In the genomic region with DNA sequence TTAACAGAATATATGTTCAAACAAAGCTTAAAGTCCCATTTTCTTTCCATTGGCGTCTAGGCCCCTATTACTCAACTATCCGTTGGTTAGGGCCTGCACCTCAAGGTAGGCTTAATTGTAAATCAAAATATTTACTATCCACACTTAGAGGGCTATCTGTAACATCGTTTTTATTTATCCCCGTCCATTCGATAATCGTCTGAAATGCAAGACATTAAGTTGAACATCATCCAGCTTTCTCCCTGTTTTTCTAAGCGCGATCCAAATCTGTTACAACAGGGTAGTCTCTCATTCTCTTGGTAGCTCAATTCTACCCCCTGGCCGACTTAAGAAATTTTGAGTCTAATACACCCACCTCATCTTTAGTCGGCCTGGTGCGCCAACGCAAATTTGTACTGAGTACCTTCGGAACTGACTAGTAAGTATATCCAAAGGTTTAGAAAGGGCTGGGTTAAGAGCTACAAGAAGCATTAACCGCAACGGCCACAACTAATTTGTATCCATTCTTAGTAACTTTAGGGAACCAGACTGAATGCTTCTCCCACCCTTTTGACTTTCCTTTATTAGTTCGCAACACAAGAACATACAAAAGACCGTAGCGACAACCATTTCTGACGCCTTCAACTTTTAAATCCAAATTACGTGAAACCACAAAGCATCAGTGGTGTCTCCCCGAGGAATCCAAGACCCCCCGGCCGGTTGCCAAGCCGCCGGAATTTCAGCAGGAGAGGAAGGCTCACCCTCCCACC, we compare ENCODE assay signal across 8 cellular contexts. TPM values are rescaled to one million over a fixed set of nuclear protein-coding genes. Genes with fewer than 3 reads are reported as not detected.
DNase-seq lines count a peak whose midpoint lies in the region; ATAC-seq and TF ChIP-seq lines count a peak whose summit lies in the region.

No MANE protein-coding gene starts in this region.

- peaks cover 9% of the 10 kb centered on the region for H3F3A ChIP-seq in neural cell (ENCODE audit: insufficient read depth, low read length, poor library complexity, severe bottlenecking)

- peaks cover 13% of the 10 kb centered on the region for H3K36me3 Mint-ChIP-seq in activated T-helper 1 cell treated with anti-CD3 and anti-CD28 coated beads, Interleukin-12 subunit alpha, Interleukin-12 subunit beta, Interleukin-2, Interleukin-4 antibody, amounts not matched to agents 30 ng/mL and 10 ng/mL and 1 ng/mL, durations not matched to agents 14 hours and 24 hours and 36 hours (ENCODE audit: low read depth)

- H3K79me2 ChIP-seq in neural cell (replicated peaks; ENCODE audit: insufficient read depth, low read length) = peaks cover 53% of the 10 kb centered on the region

- H3K4me3 ChIP-seq in fibroblast of mammary gland (ENCODE audit: control insufficient read depth, low read depth, low read length) (peak overlapping the region; percentile 100), neural cell (ENCODE audit: low read length) (peak overlapping the region; percentile 85), thyroid gland (replicated peaks in 1 of 3) (peak overlapping the region; percentile 34 to 95 (median 57))

- no peaks in the 10 kb centered on the region for H4K20me1 ChIP-seq in neural cell (ENCODE audit: insufficient read depth)

- H2AFZ ChIP-seq in neural cell (ENCODE audit: low read depth, low read length) = peak overlapping the region; percentile 80

- H3K9me3 ChIP-seq in neural cell (ENCODE audit: low read length) (no peaks in the 10 kb centered on the region), thyroid gland (no peaks in the 10 kb centered on the region)

- H3K27me3 ChIP-seq in neural cell (ENCODE audit: insufficient read depth, low read depth, low read length) = no peaks in the 10 kb centered on the region
- H3K27me3 ChIP-seq in thyroid gland = no peaks in the 10 kb centered on the region

- no peaks in the 10 kb centered on the region for H3K9me2 ChIP-seq in neural cell (ENCODE audit: insufficient read depth, low read length)

- no peaks in the 10 kb centered on the region for H3K27me3 Mint-ChIP-seq in activated T-helper 1 cell treated with anti-CD3 and anti-CD28 coated beads, Interleukin-12 subunit alpha, Interleukin-12 subunit beta, Interleukin-2, Interleukin-4 antibody, amounts not matched to agents 30 ng/mL and 10 ng/mL and 1 ng/mL, durations not matched to agents 14 hours and 24 hours and 36 hours (ENCODE audit: insufficient read depth)

- peaks cover 9 to 14% of the 10 kb centered on the region in 2 donors for H3K4me1 ChIP-seq in thyroid gland

- no peak for TF ChIP-seq RAD21 in neural cell (conservative IDR thresholded peaks at IDR 0.05)

- peak overlapping the region; percentile 97 for H3K27ac Mint-ChIP-seq in activated T-helper 1 cell treated with anti-CD3 and anti-CD28 coated beads, Interleukin-12 subunit alpha, Interleukin-12 subunit beta, Interleukin-2, Interleukin-4 antibody, amounts not matched to agents 30 ng/mL and 10 ng/mL and 1 ng/mL, durations not matched to agents 14 hours and 24 hours and 36 hours

- no peak for ATAC-seq in HG03457 (IDR thresholded peaks at IDR 0.05; ENCODE audit: unreplicated experiment)

- WGBS in thyroid gland, 2 donors = 4% methylated on average over 25 of the region's 25 CpGs

- peak overlapping the region; percentile 79 for H3K4me2 ChIP-seq in neural cell (ENCODE audit: low read length)

- intact Hi-C loops in activated T-helper 1 cell treated with anti-CD3 and anti-CD28 coated beads, Interleukin-12 subunit alpha, Interleukin-12 subunit beta, Interleukin-2, Interleukin-4 antibody, amounts not matched to agents 30 ng/mL and 10 ng/mL and 1 ng/mL, durations not matched to agents 14 hours and 24 hours and 36 hours (cut with micrococcal nuclease) = loop anchor here (1.0 to 5.0 kb wide), 16 partner anchors 47 to 863 kb away; partner anchors contain the start of genes ADM, AKIP1, IPO7 and NRIP3
- intact Hi-C loops in thyroid gland (cut with DNase I) = no loop called here

- no peak for TF ChIP-seq EP300 in neural cell (conservative IDR thresholded peaks at IDR 0.05; ENCODE audit: poor library complexity, severe bottlenecking)

- TF ChIP-seq POLR2A in thyroid gland (IDR thresholded peaks at IDR 0.05) = no peak

- H3K4me3 Mint-ChIP-seq in activated T-helper 1 cell treated with anti-CD3 and anti-CD28 coated beads, Interleukin-12 subunit alpha, Interleukin-12 subunit beta, Interleukin-2, Interleukin-4 antibody, amounts not matched to agents 30 ng/mL and 10 ng/mL and 1 ng/mL, durations not matched to agents 14 hours and 24 hours and 36 hours = peak overlapping the region; percentile 98

- TF ChIP-seq CTCF in fibroblast of mammary gland (conservative IDR thresholded peaks at IDR 0.05; ENCODE audit: control insufficient read depth, insufficient read depth, low read depth, low read length) (peak; percentile 4), neural cell (IDR thresholded peaks at IDR 0.05; ENCODE audit: poor library complexity, severe bottlenecking) (no peak), thyroid gland (IDR thresholded peaks at IDR 0.05) (no peak)

- DNase-seq in NCI-H1092 treated with DMSO at 0.1 percent for 48 hours (lab: John Stamatoyannopoulos, UW) (peak; percentile 52), NCI-H1092 (lab: John Stamatoyannopoulos, UW) (no peak), NCI-H748 treated with DMSO at 0.1 percent for 48 hours (lab: John Stamatoyannopoulos, UW) (peak; percentile 31), fibroblast of mammary gland (ENCODE audit: low read depth) (peak; percentile 75), thyroid gland (peak; percentile 18 to 21)
- DNase-seq in activated T-helper 1 cell treated with anti-CD3 and anti-CD28 coated beads, Interleukin-12 subunit alpha, Interleukin-12 subunit beta, Interleukin-2, Interleukin-4 antibody, amounts not matched to agents 30 ng/mL and 10 ng/mL and 1 ng/mL, durations not matched to agents 14 hours and 24 hours and 36 hours (ENCODE audit: low spot score) = peak; percentile 19

- peak overlapping the region; percentile 100 for H3K27ac ChIP-seq in neural cell (ENCODE audit: low read length)
- peak overlapping the region; percentile 96 to 100 (median 97) for H3K27ac ChIP-seq in thyroid gland

- peak overlapping the region; percentile 100 for H3K9ac ChIP-seq in neural cell (ENCODE audit: low read length)

- H3K36me3 ChIP-seq in neural cell (ENCODE audit: insufficient read depth, low read length) (no peaks in the 10 kb centered on the region), thyroid gland (no peaks in the 10 kb centered on the region)

- H3K9me3 Mint-ChIP-seq in activated T-helper 1 cell treated with anti-CD3 and anti-CD28 coated beads, Interleukin-12 subunit alpha, Interleukin-12 subunit beta, Interleukin-2, Interleukin-4 antibody, amounts not matched to agents 30 ng/mL and 10 ng/mL and 1 ng/mL, durations not matched to agents 14 hours and 24 hours and 36 hours = no peaks in the 10 kb centered on the region

- peaks cover 27% of the 10 kb centered on the region for H3K4me1 Mint-ChIP-seq in activated T-helper 1 cell treated with anti-CD3 and anti-CD28 coated beads, Interleukin-12 subunit alpha, Interleukin-12 subunit beta, Interleukin-2, Interleukin-4 antibody, amounts not matched to agents 30 ng/mL and 10 ng/mL and 1 ng/mL, durations not matched to agents 14 hours and 24 hours and 36 hours (ENCODE audit: low read depth)

TF ChIP-seq in neural cell, 6 proteins besides CTCF, POLR2A, EP300 and RAD21:
- no peak for TF ChIP-seq POLR2AphosphoS5 (IDR thresholded peaks at IDR 0.05)
- TF ChIP-seq SMC3 (conservative IDR thresholded peaks at IDR 0.05; ENCODE audit: poor library complexity) = no peak
- TF ChIP-seq EZH2 (IDR thresholded peaks at IDR 0.05; ENCODE audit: borderline replicate concordance, insufficient read depth, low read length, poor library complexity, severe bottlenecking) = no peak

RNA-seq across cellular contexts. Expression of gene ZNF143, which starts 1.1 kb away (rescaled TPM):
- total RNA-seq in activated T-helper 1 cell treated with anti-CD3 and anti-CD28 coated beads, Interleukin-12 subunit alpha, Interleukin-12 subunit beta, Interleukin-2, Interleukin-4 antibody, amounts not matched to agents 30 ng/mL and 10 ng/mL and 1 ng/mL, durations not matched to agents 14 hours and 24 hours and 36 hours = 30.3 and 30.7 TPM in 2 replicates
- polyA plus RNA-seq in neural cell = 14.8 and 18.9 TPM in 2 replicates
- polyA minus RNA-seq in neural cell = 31.2 and 36.7 TPM in 2 replicates
- 10 to 100 TPM; 16.3 to 26.1 (median 21.1) TPM for total RNA-seq in thyroid gland
